Comparison of ENCODE assay signal across 1 cellular context in genomic region chr16:2771496-2772402, GRCh38.
TF ChIP-seq lines count a peak whose summit lies in the region.

No MANE protein-coding gene starts in this region.

TF ChIP-seq in GM12878, 131 proteins besides CTCF, POLR2A, EP300 and RAD21:
- peak; percentile 36; the same call in 1 of the 2 replicates for TF ChIP-seq ZBED1 (IDR thresholded peaks at IDR 0.05; ENCODE audit: borderline replicate concordance)
- no peak for TF ChIP-seq NRF1 (conservative IDR thresholded peaks at IDR 0.05; ENCODE audit: low read depth, low read length)
- 0 out of 2 replicates have a peak, but pooled peaks have one; percentile 26 for TF ChIP-seq BACH1 (IDR thresholded peaks at IDR 0.05; ENCODE audit: borderline replicate concordance)
- 0 out of 2 replicates have a peak, but pooled peaks have one; percentile 30 for TF ChIP-seq SMAD5 (IDR thresholded peaks at IDR 0.05; ENCODE audit: low read depth)
- no peak for TF ChIP-seq ZBTB33 (IDR thresholded peaks at IDR 0.05)
- peak; percentile 59; the same call in 1 of the 2 replicates for TF ChIP-seq POLR2AphosphoS2 (IDR thresholded peaks at IDR 0.05; ENCODE audit: low read depth, low read length)
- no peak for TF ChIP-seq EED (IDR thresholded peaks at IDR 0.05; ENCODE audit: low read depth)
- no peak for TF ChIP-seq RB1 (IDR thresholded peaks at IDR 0.05; ENCODE audit: borderline replicate concordance)
- TF ChIP-seq SREBF1 (IDR thresholded peaks at IDR 0.05; ENCODE audit: low read length): no peak
- TF ChIP-seq ZSCAN29 (IDR thresholded peaks at IDR 0.05): no peak
- TF ChIP-seq POLR2AphosphoS5 (IDR thresholded peaks at IDR 0.05; ENCODE audit: low read length): peak; percentile 52
- no peak for TF ChIP-seq GABPA (IDR thresholded peaks at IDR 0.05; ENCODE audit: low read depth)
- TF ChIP-seq JUNB (IDR thresholded peaks at IDR 0.05): no peak
- TF ChIP-seq FOXK2 (IDR thresholded peaks at IDR 0.05): no peak
- no peak for TF ChIP-seq ZBTB40 (IDR thresholded peaks at IDR 0.05; ENCODE audit: borderline replicate concordance)
